In genomic region chr1:81802601-81803422, GRCh38 we compare ENCODE assay signal across 8 cellular contexts. TPM values are rescaled to one million over a fixed set of nuclear protein-coding genes. Genes with fewer than 3 reads are reported as not detected.
A peak's percentile ranks its signal among the peaks of the same experiment; 100 is the strongest.
DNase-seq lines count a peak whose midpoint lies in the region; ATAC-seq and TF ChIP-seq lines count a peak whose summit lies in the region.

No MANE protein-coding gene starts in this region.

- peaks cover 2% of the 10 kb centered on the region; the same call in 1 of the 2 replicates for H3K36me3 ChIP-seq in BE2C
- no peaks in the 10 kb centered on the region; the same call in 1 of the 2 replicates for H3K36me3 ChIP-seq in HUES64 (ENCODE audit: insufficient read depth, low read length)
- H3K36me3 ChIP-seq in CD4-positive, alpha-beta memory T cell (ENCODE audit: insufficient read depth, low read length): no peaks in the 10 kb centered on the region

- intact Hi-C loops in CD4-positive, alpha-beta memory T cell (cut with micrococcal nuclease): no loop called here

- H3K9ac ChIP-seq in HUES64 (ENCODE audit: low read depth, low read length): peak overlapping the region; percentile 81

- H3K4me3 Mint-ChIP-seq in glutamatergic neuron (ENCODE audit: unreplicated experiment): peak overlapping the region; percentile 96
- H3K4me3 Mint-ChIP-seq in osteocyte (ENCODE audit: unreplicated experiment): peak overlapping the region; percentile 89
- no peak overlapping the region for H3K4me3 Mint-ChIP-seq in CD4-positive, alpha-beta memory T cell

- H3K27me3 Mint-ChIP-seq in glutamatergic neuron (ENCODE audit: unreplicated experiment): peaks cover 7% of the 10 kb centered on the region
- peaks cover 16% of the 10 kb centered on the region for H3K27me3 Mint-ChIP-seq in osteocyte (ENCODE audit: unreplicated experiment)
- peaks cover 16 to 26% of the 10 kb centered on the region in 2 donors for H3K27me3 Mint-ChIP-seq in CD4-positive, alpha-beta memory T cell

- CTCF ChIA-PET in CD4-positive, alpha-beta memory T cell (lab: Charles Lee; ENCODE audit: partially characterized antibody): no interaction called here

- DNase-seq in BE2C: peak; percentile 72
- DNase-seq in SW480 (ENCODE audit: low spot score): peak; percentile 7
- DNase-seq in glutamatergic neuron: peak; percentile 84
- peak; percentile 90 for DNase-seq in osteocyte (ENCODE audit: extremely low spot score, unreplicated experiment)
- DNase-seq in CD4-positive, alpha-beta memory T cell: no peak

- H3K9me3 Mint-ChIP-seq in glutamatergic neuron (ENCODE audit: unreplicated experiment) (peaks cover 17% of the 10 kb centered on the region), osteocyte (ENCODE audit: unreplicated experiment) (no peaks in the 10 kb centered on the region)
- peaks cover 0 to 20% (median 4%) of the 10 kb centered on the region in 8 donors for H3K9me3 Mint-ChIP-seq in CD4-positive, alpha-beta memory T cell

- H3K4me1 Mint-ChIP-seq in glutamatergic neuron (ENCODE audit: low read depth, unreplicated experiment) (peaks cover 34% of the 10 kb centered on the region), osteocyte (ENCODE audit: unreplicated experiment) (peaks cover 39% of the 10 kb centered on the region)
- peaks cover 0 to 16% (median 3%) of the 10 kb centered on the region in 4 donors for H3K4me1 Mint-ChIP-seq in CD4-positive, alpha-beta memory T cell

- H3K27me3 ChIP-seq in BE2C: no peaks in the 10 kb centered on the region
- H3K27me3 ChIP-seq in HUES64 (ENCODE audit: insufficient read depth, low read length): no peaks in the 10 kb centered on the region
- no peaks in the 10 kb centered on the region for H3K27me3 ChIP-seq in CD4-positive, alpha-beta memory T cell (ENCODE audit: insufficient read depth, low read length)

- peak overlapping the region; percentile 86 for H3K27ac Mint-ChIP-seq in glutamatergic neuron (ENCODE audit: unreplicated experiment)
- H3K27ac Mint-ChIP-seq in osteocyte (ENCODE audit: unreplicated experiment): peak overlapping the region; percentile 75
- H3K27ac Mint-ChIP-seq in CD4-positive, alpha-beta memory T cell: no peak overlapping the region

- H3K4me1 ChIP-seq in BE2C (no peaks in the 10 kb centered on the region), HUES64 (ENCODE audit: insufficient read depth, low read length) (peaks cover 55% of the 10 kb centered on the region)
- no peaks in the 10 kb centered on the region for H3K4me1 ChIP-seq in CD4-positive, alpha-beta memory T cell (ENCODE audit: insufficient read depth, low read length)

- 1% methylated on average over 65 of the region's 65 CpGs for WGBS in HUES64

- peak; percentile 31; the same call in 1 of the 2 replicates for TF ChIP-seq CTCF in BE2C (IDR thresholded peaks at IDR 0.05; ENCODE audit: low read depth, low read length)
- peak; percentile 26 for TF ChIP-seq CTCF in glutamatergic neuron (IDR thresholded peaks at IDR 0.05; ENCODE audit: partially characterized antibody, unreplicated experiment)
- TF ChIP-seq CTCF in osteocyte (IDR thresholded peaks at IDR 0.05): peak; percentile 73

- H3K9me3 ChIP-seq in BE2C (no peaks in the 10 kb centered on the region), HUES64 (ENCODE audit: insufficient read depth, low read depth, low read length) (no peaks in the 10 kb centered on the region)
- no peaks in the 10 kb centered on the region for H3K9me3 ChIP-seq in CD4-positive, alpha-beta memory T cell (ENCODE audit: control insufficient read depth in 1 of 2, low read length in 2 of 2)

- H3K36me3 Mint-ChIP-seq in glutamatergic neuron (ENCODE audit: unreplicated experiment): no peaks in the 10 kb centered on the region
- no peaks in the 10 kb centered on the region for H3K36me3 Mint-ChIP-seq in osteocyte (ENCODE audit: unreplicated experiment)
- H3K36me3 Mint-ChIP-seq in CD4-positive, alpha-beta memory T cell: no peaks in the 10 kb centered on the region

- H3K27ac ChIP-seq in HUES64 (ENCODE audit: low read depth, low read length): peak overlapping the region; percentile 62
- H3K27ac ChIP-seq in CD4-positive, alpha-beta memory T cell (ENCODE audit: low read depth, low read length): no peak overlapping the region

- H3K4me3 ChIP-seq in BE2C (ENCODE audit: low read depth, low read length) (peak overlapping the region; percentile 82), HUES64 (ENCODE audit: low read length) (peak overlapping the region; percentile 99)
- H3K4me3 ChIP-seq in CD4-positive, alpha-beta memory T cell (ENCODE audit: low read length in 2 of 2): no peak overlapping the region

- ATAC-seq in HG03196 (IDR thresholded peaks at IDR 0.05; ENCODE audit: unreplicated experiment): no peak
- no peak for ATAC-seq in HG03045 (IDR thresholded peaks at IDR 0.05; ENCODE audit: unreplicated experiment)

- POLR2A ChIA-PET in CD4-positive, alpha-beta memory T cell (lab: Charles Lee; ENCODE audit: partially characterized antibody): no interaction called here

RNA-seq across cellular contexts. Expression of gene ADGRL2, which starts 2.1 kb away (rescaled TPM):
- polyA plus RNA-seq in BE2C (2012; ENCODE audit: insufficient read depth, insufficient read length, low read depth): 29.4 TPM
- polyA plus RNA-seq in HUES64 (2013, experiment 1 of 2): 118 TPM
- 126 TPM for polyA plus RNA-seq in HUES64 (2013, experiment 2 of 2)
- total RNA-seq in glutamatergic neuron (ENCODE audit: unreplicated experiment) (71.2 TPM), osteocyte (76.3 and 82.6 TPM in 2 replicates)
- not detected for total RNA-seq in CD4-positive, alpha-beta memory T cell
- not detected for polyA plus RNA-seq in CD4-positive, alpha-beta memory T cell

Comparison
In these comparisons a context has a peak if more than half of its experiments do, and no peak if none do; other contexts are left out.
1. DNase-seq: peak in BE2C (single experiment), SW480 (single experiment), glutamatergic neuron (single experiment) and osteocyte (single experiment); none in CD4-positive, alpha-beta memory T cell (0 of 5).
2. H3K4me3 ChIP-seq: peak in BE2C (single experiment) and HUES64 (single experiment); none in CD4-positive, alpha-beta memory T cell (0 of 2).
3. H3K27ac Mint-ChIP-seq: peak in glutamatergic neuron (single experiment) and osteocyte (single experiment); none in CD4-positive, alpha-beta memory T cell (0 of 7).
4. H3K4me3 Mint-ChIP-seq: peak in glutamatergic neuron (single experiment) and osteocyte (single experiment); none in CD4-positive, alpha-beta memory T cell (0 of 8).
5. RNA of gene ADGRL2, which starts 2.1 kb away (total RNA-seq): 76.3 to 82.6 TPM in osteocyte and 71.2 TPM in glutamatergic neuron (single experiment); not detected in CD4-positive, alpha-beta memory T cell; every median in the first group is over 10 times any median in the second.
6. Peak in every context shown above with its lines, with median percentiles within 50 percentile points of each other: CTCF ChIP-seq.